In the genomic region with DNA sequence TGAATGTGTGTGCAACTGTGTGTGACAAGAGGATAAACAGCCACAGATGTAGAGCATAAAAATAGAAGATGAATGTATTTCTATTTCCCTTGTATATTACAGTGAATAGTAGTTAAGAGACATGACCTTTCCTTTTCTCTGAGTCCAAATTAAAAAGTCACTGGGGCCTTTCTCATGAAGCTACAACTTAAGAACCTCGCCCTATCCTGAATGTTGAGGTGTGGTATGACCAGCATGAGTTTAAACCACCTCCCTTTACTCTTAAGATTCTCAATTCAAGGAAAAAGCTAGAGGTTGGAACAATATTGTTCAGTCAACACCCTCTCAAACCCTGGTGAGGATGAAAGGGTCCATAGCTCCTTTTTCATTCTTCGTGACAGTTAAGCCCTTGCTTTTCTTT, we compare ENCODE assay signal across 25 cellular contexts.
"Had no signal": no experiment of that assay in that cellular context is flagged by ENCODE, and none has a peak within 500 bp of the region (broad histone marks: within the 10 kb centered on the region; RNA-seq: fewer than 3 reads in every experiment).

No MANE protein-coding gene starts in this region.

- H3K36me3 ChIP-seq: pancreas, prostate gland, stomach, thoracic aorta, tibial artery, upper lobe of right lung had no signal

- H3K4me2 ChIP-seq: hepatocyte had no signal

- H3K4me1 ChIP-seq: pancreas, prostate gland, stomach, tibial artery, upper lobe of right lung had no signal

- DNase-seq: islet precursor cell; midbrain; mucosa of descending colon; naive thymus-derived CD8-positive, alpha-beta T cell; nucleus accumbens; pancreas; posterior cingulate gyrus; retina; right cardiac atrium; stimulated activated CD4-positive, alpha-beta T cell treated with anti-CD3 and anti-CD28 coated beads, Interleukin-12 subunit alpha, Interleukin-12 subunit beta, amount 100 ng/mL, for 4 hours; stimulated activated CD4-positive, alpha-beta T cell treated with anti-CD3 and anti-CD28 coated beads, Interleukin-15, amount 100 ng/mL, for 24 hours; stimulated activated CD4-positive, alpha-beta T cell treated with anti-CD3 and anti-CD28 coated beads, Interleukin-2, amount 100 ng/mL, for 24 hours; stimulated activated CD4-positive, alpha-beta T cell treated with anti-CD3 and anti-CD28 coated beads, Interleukin-4, amount 100 ng/mL, for 1 hour; stimulated activated naive B cell treated with anti-CD40 and anti-IgM and Interleukin-4, amounts not matched to agents 10 μg/mL and 1 μg/mL and 100 μg/mL, for 72 hours; stimulated activated naive CD8-positive, alpha-beta T cell treated with anti-CD3 and anti-CD28 coated beads, Interleukin-15, Interleukin-2, amounts not matched to agents 100 U/mL and 50 U/mL, for 24 hours; stomach; trophoblast cell; upper lobe of right lung had no signal

- H3K27me3 ChIP-seq: hepatocyte, pancreas, stomach, tibial artery, upper lobe of right lung had no signal

- H3K27ac ChIP-seq: hepatocyte, pancreas, prostate gland, stomach, thoracic aorta, tibial artery, upper lobe of right lung had no signal

- ATAC-seq: naive thymus-derived CD8-positive, alpha-beta T cell; stimulated activated naive B cell treated with anti-CD40 and anti-IgM and Interleukin-4, amounts not matched to agents 10 μg/mL and 1 μg/mL and 100 μg/mL, for 72 hours; stimulated activated naive CD8-positive, alpha-beta T cell treated with anti-CD3 and anti-CD28 coated beads, Interleukin-15, Interleukin-2, amounts not matched to agents 100 U/mL and 50 U/mL, for 24 hours had no signal

- FAIRE-seq: pancreas, urothelium cell line had no signal

- H3K4me3 ChIP-seq: hepatocyte, lung, mucosa of descending colon, pancreas, prostate gland, skin epidermis, stomach, thoracic aorta, tibial artery, upper lobe of right lung had no signal

- H3K9me3 ChIP-seq: pancreas, prostate gland, thoracic aorta, tibial artery, upper lobe of right lung had no signal

- H2AFZ ChIP-seq: hepatocyte had no signal

- H3K79me2 ChIP-seq: hepatocyte had no signal
